In genomic region chr13:97884707-97885468, GRCh38 we compare ENCODE assay signal across 20 cellular contexts.
"Had no signal": no experiment of that assay in that cellular context is flagged by ENCODE, and none has a peak within 500 bp of the region (broad histone marks: within the 10 kb centered on the region; RNA-seq: fewer than 3 reads in every experiment).

No MANE protein-coding gene starts in this region.

- H3K36me3 ChIP-seq: gastrocnemius medialis, neural progenitor cell, prostate gland, right atrium auricular region, sigmoid colon, stomach, tibial artery had no signal

- H3K9me3 ChIP-seq: gastrocnemius medialis, prostate gland, right atrium auricular region, sigmoid colon, stomach, testis, tibial artery had no signal

- ATAC-seq: effector memory CD8-positive, alpha-beta T cell; gastrocnemius medialis; left lobe of liver; naive thymus-derived CD4-positive, alpha-beta T cell had no signal

- H3K4me3 ChIP-seq: gastrocnemius medialis, lung, neural progenitor cell, prostate gland, right atrium auricular region, sigmoid colon, stomach, testis, tibial artery had no signal

- DNase-seq: cortex of kidney; effector memory CD8-positive, alpha-beta T cell; erythroblast; foreskin fibroblast; gastrocnemius medialis; head of caudate nucleus; kidney; naive thymus-derived CD4-positive, alpha-beta T cell; sigmoid colon; stimulated activated CD4-positive, alpha-beta T cell treated with anti-CD3 and anti-CD28 coated beads, Interleukin-2, amount 100 ng/mL, for 24 hours; stimulated activated CD4-positive, alpha-beta T cell treated with anti-CD3 and anti-CD28 coated beads, Interleukin-4, amount 100 ng/mL, for 24 hours; stimulated activated naive CD4-positive, alpha-beta T cell treated with Interleukin-2 at 50 U/mL for 16 hours; stomach; testis; tibial artery had no signal

- H3K4me1 ChIP-seq: gastrocnemius medialis, prostate gland, right atrium auricular region, stomach, testis, tibial artery had no signal

- H3K27me3 ChIP-seq: gastrocnemius medialis, neural progenitor cell, right atrium auricular region, sigmoid colon, stomach, testis, tibial artery had no signal

- H3K27ac ChIP-seq: gastrocnemius medialis, neural progenitor cell, prostate gland, right atrium auricular region, sigmoid colon, stomach, testis, tibial artery had no signal
